ENCODE assay signal across 11 cellular contexts in the genomic region with DNA sequence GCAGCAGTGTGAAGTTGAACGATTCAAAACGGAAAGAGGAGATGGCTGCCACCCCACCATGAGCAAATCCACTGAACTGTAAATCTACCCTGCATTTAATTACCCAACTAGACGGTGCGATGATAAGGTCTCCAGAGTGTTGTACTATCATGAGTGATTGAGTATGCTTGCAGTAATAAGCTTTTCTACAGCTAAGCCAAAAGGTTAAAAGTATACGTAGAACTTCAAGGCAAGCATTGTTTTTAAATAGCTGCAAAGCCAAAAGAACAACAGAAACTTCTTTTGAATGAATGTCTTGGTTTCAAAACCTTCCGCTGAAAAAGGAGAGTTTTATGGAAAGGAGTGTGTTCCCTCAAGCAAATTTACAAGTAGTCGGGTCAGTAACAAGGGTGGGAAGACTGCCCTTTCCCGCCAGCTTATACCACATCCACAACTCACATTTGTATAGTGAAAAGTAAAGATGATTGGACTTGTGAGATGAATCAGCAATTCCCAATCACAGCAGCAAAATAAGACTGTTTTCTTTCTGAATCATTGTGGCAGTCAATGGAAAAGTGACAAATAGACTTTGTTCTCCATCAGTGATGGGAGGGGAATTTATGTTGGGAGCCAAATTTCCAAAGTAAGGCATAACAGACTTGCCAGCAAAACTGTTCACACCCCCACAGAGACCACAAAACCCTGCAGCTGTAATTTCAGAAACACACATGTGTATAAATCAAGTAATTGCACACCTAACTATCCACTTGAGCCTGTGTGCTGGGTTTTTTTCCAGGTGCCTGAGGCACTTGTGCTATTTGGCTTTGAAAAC.
DNase-seq lines count a peak whose midpoint lies in the region; ATAC-seq and TF ChIP-seq lines count a peak whose summit lies in the region.
"Had no signal": no experiment of that assay in that cellular context is flagged by ENCODE, and none has a peak within 500 bp of the region (broad histone marks: within the 10 kb centered on the region; RNA-seq: fewer than 3 reads in every experiment).

No MANE protein-coding gene starts in this region.

- peak; percentile 22 for DNase-seq in A172 (ENCODE audit: low spot score)
- peak; percentile 34 for DNase-seq in NCI-H1092 (lab: John Stamatoyannopoulos, UW)
- peak; percentile 36 for DNase-seq in brain microvascular endothelial cell
- peak; percentile 38 for DNase-seq in kidney glomerular epithelial cell (lab: John Stamatoyannopoulos, UW)
- DNase-seq in middle frontal gyrus (ENCODE audit: extremely low spot score, low spot score), result no peak
- no peak for DNase-seq in GM19238 (ENCODE audit: insufficient read length, low spot score)
- DNase-seq: activated T-cell treated with anti-CD3 and anti-CD28 coated beads, Interleukin-2, amount 50 U/mL, for 1 hour; stimulated activated CD4-positive, alpha-beta T cell treated with anti-CD3 and anti-CD28 coated beads, Interleukin-4, amount 100 ng/mL, for 24 hours had no signal

- no peak for ATAC-seq in GM21381 (IDR thresholded peaks at IDR 0.05; ENCODE audit: unreplicated experiment)
- no peak for ATAC-seq in GM19452 (IDR thresholded peaks at IDR 0.05; ENCODE audit: unreplicated experiment)
- ATAC-seq: HCT116 had no signal

- no peaks in the 10 kb centered on the region for H3K36me3 ChIP-seq in brain microvascular endothelial cell (replicated peaks)

- no peaks in the 10 kb centered on the region for H3K27me3 ChIP-seq in brain microvascular endothelial cell (replicated peaks)

- in situ Hi-C loops in brain microvascular endothelial cell (cut with HindIII; ENCODE audit: low pct_ligation_motif_present, low sequenced_read_pairs), result no loop called here

- no peak overlapping the region for H3K4me3 ChIP-seq in brain microvascular endothelial cell (ENCODE audit: low read depth, low read length)

- no peak overlapping the region for H3K27ac ChIP-seq in brain microvascular endothelial cell

- no peak for TF ChIP-seq CTCF in brain microvascular endothelial cell (IDR thresholded peaks at IDR 0.05; ENCODE audit: low read depth, low read length, missing control alignments)

Comparison
In these comparisons a context has a peak if more than half of its experiments do, and no peak if none do; other contexts are left out.
1. DNase-seq: peak in A172 (single experiment), NCI-H1092 (single experiment), brain microvascular endothelial cell (single experiment) and kidney glomerular epithelial cell (single experiment); none in middle frontal gyrus (single experiment) and GM19238 (single experiment).